Comparison of ENCODE assay signal across 8 cellular contexts in genomic region chr2:229800997-229801754, GRCh38.
DNase-seq lines count a peak whose midpoint lies in the region; FAIRE-seq and TF ChIP-seq lines count a peak whose summit lies in the region.

No MANE protein-coding gene starts in this region.

- H3K4me3 ChIP-seq in SJSA1 = no peak overlapping the region

- peaks cover 87% of the 10 kb centered on the region for H3K36me3 ChIP-seq in SJSA1

- no peaks in the 10 kb centered on the region for H3K27me3 ChIP-seq in SJSA1 (replicated peaks)

- no peaks in the 10 kb centered on the region for H3K9me3 ChIP-seq in SJSA1 (replicated peaks)

- DNase-seq in ACHN (peak; percentile 68), GM18507 (ENCODE audit: extremely low spot score, insufficient read length, low read depth) (peak; percentile 17), HuH-7 (ENCODE audit: low spot score) (peak; percentile 43), SJSA1 (ENCODE audit: low read depth in 1 of 2, low spot score in 2 of 2) (peak; percentile 35 to 49), glomerular visceral epithelial cell (ENCODE audit: extremely low spot score) (peak; percentile 64), progenitor cell of endocrine pancreas (ENCODE audit: low spot score, unreplicated experiment) (peak; percentile 39), urothelium cell line (ENCODE audit: low spot score) (peak; percentile 54)
- DNase-seq in activated gamma-delta T cell treated with anti-CD3 and anti-CD28 coated beads, Interleukin-2, amount 50 U/mL, for 16 hours (ENCODE audit: low read depth) = peak; percentile 54

- H3K36me3 Mint-ChIP-seq in progenitor cell of endocrine pancreas (ENCODE audit: insufficient read depth) = peaks cover 31% of the 10 kb centered on the region

- H3K4me1 Mint-ChIP-seq in progenitor cell of endocrine pancreas (ENCODE audit: low read depth) = peaks cover 7% of the 10 kb centered on the region

- H3K4me1 ChIP-seq in SJSA1 (replicated peaks) = no peaks in the 10 kb centered on the region

- FAIRE-seq in GM18507 (lab: Jason Lieb, UNC) (peak; percentile 88), urothelium cell line (lab: Jason Lieb, UNC) (no peak)

- H3K27me3 Mint-ChIP-seq in progenitor cell of endocrine pancreas = no peaks in the 10 kb centered on the region

- no peak overlapping the region for H3K4me3 Mint-ChIP-seq in progenitor cell of endocrine pancreas (ENCODE audit: low read depth)

- no peak overlapping the region for H3K27ac ChIP-seq in SJSA1

- H3K9me3 Mint-ChIP-seq in progenitor cell of endocrine pancreas (ENCODE audit: low read depth) = no peaks in the 10 kb centered on the region

- no peak overlapping the region for H3K27ac Mint-ChIP-seq in progenitor cell of endocrine pancreas

- in situ Hi-C loops in ACHN (cut with HindIII; ENCODE audit: low pct_ligation_motif_present, low pct_unique_long_range_greater_than_20kb, low sequenced_read_pairs) = no loop called here

- TF ChIP-seq CTCF in progenitor cell of endocrine pancreas (IDR thresholded peaks at IDR 0.05; ENCODE audit: unreplicated experiment) = peak; percentile 78

Comparison
In these comparisons a context has a peak if more than half of its experiments do, and no peak if none do; other contexts are left out.
1. DNase-seq: peak in every context shown above with its lines; median percentile 68 in ACHN; 64 in glomerular visceral epithelial cell; 54 in activated gamma-delta T cell treated with anti-CD3 and anti-CD28 coated beads, Interleukin-2, amount 50 U/mL, for 16 hours; 54 in urothelium cell line; 43 in HuH-7; 42 in SJSA1; 39 in progenitor cell of endocrine pancreas; 17 in GM18507.